In the genomic region with DNA sequence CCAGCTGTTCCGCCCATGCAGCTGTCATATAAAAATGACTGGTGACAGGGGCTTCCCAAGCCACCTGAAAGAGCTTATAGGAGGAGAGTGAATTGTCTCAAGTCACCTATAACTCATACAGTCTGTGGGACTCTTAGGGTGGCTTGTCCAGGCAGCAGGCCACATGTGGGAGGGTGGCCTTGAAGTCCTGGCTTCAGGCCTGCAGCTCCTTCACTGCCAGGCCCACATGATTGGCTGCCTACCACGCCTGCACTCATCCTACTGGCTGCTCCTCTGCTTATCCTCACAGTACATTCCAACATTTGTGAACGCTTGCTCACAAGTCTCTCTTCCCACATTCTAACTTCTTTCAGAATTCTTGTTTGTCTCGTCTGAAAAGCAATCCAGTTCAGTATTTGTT, we compare ENCODE assay signal across 14 cellular contexts. TPM values are rescaled to one million over a fixed set of nuclear protein-coding genes. Genes with fewer than 3 reads are reported as not detected.
DNase-seq lines count a peak whose midpoint lies in the region; ATAC-seq and TF ChIP-seq lines count a peak whose summit lies in the region.
"Had no signal": no experiment of that assay in that cellular context is flagged by ENCODE, and none has a peak within 500 bp of the region (broad histone marks: within the 10 kb centered on the region; RNA-seq: fewer than 3 reads in every experiment).

No MANE protein-coding gene starts in this region.

- peak overlapping the region; percentile 31 for H3K27ac ChIP-seq in muscle layer of duodenum (ENCODE audit: low read length)
- H3K27ac ChIP-seq: SJCRH30 had no signal

- H3K4me1 ChIP-seq in muscle layer of duodenum (ENCODE audit: control insufficient read depth in 1 of 2, insufficient read depth in 2 of 2, low read length in 2 of 2) = no peaks in the 10 kb centered on the region

- DNase-seq in Right ventricle myocardium inferior (ENCODE audit: missing footprints) (peak; percentile 70), cardiac septum (ENCODE audit: low spot score) (no peak), fibroblast of pulmonary artery (ENCODE audit: low read depth) (peak; percentile 83), KBM-7 (no peak), mesenteric fat pad (ENCODE audit: low spot score) (no peak), T1000 (lab: John Stamatoyannopoulos, UW) (no peak)
- DNase-seq: 8988T; activated naive CD4-positive, alpha-beta T cell treated with anti-CD3 and anti-CD28 coated beads for 36 hours; erythroblast; natural killer cell; NCI-H2081 had no signal

- no peaks in the 10 kb centered on the region for H3K36me3 ChIP-seq in muscle layer of duodenum (ENCODE audit: control insufficient read depth in 1 of 2, insufficient read depth in 2 of 2, low read length in 2 of 2)
- H3K36me3 ChIP-seq: SJCRH30 had no signal

- TF ChIP-seq CTCF in fibroblast of pulmonary artery (IDR thresholded peaks at IDR 0.05; ENCODE audit: low read length, missing control alignments) = no peak

- H3K9me3 ChIP-seq in muscle layer of duodenum (ENCODE audit: control insufficient read depth in 1 of 2, low read length in 2 of 2) = no peaks in the 10 kb centered on the region
- H3K9me3 ChIP-seq: SJCRH30 had no signal

- intact Hi-C loops in Right ventricle myocardium inferior (cut with DNase I) = no loop called here
- intact Hi-C loops in cardiac septum (cut with DNase I) = no loop called here

- ATAC-seq in Right ventricle myocardium inferior (peak; percentile 86), GM19397 (IDR thresholded peaks at IDR 0.05; ENCODE audit: unreplicated experiment) (no peak)
- ATAC-seq: natural killer cell had no signal

- in situ Hi-C loops in KBM-7 (cut with MboI; ENCODE audit: low pct_unique_long_range_greater_than_20kb, low sequenced_read_pairs) = no loop called here

- H3K4me3 ChIP-seq in fibroblast of pulmonary artery (replicated peaks; ENCODE audit: low read depth, low read length) (no peak overlapping the region), muscle layer of duodenum (ENCODE audit: low read depth in 1 of 2, low read length in 2 of 2) (no peak overlapping the region)
- H3K4me3 ChIP-seq: SJCRH30 had no signal

- H3K27me3 ChIP-seq in muscle layer of duodenum (ENCODE audit: low read depth, low read length) = no peaks in the 10 kb centered on the region
- H3K27me3 ChIP-seq: SJCRH30 had no signal

RNA-seq across cellular contexts. Expression of gene TIPARP, which starts 41.1 kb away (rescaled TPM):
- total RNA-seq in Right ventricle myocardium inferior = 26.0 TPM
- 17.9 TPM for total RNA-seq in cardiac septum
- total RNA-seq in mesenteric fat pad = 88.9 TPM

Comparison
In these comparisons a context has a peak if more than half of its experiments do, and no peak if none do; other contexts are left out.
1. DNase-seq: peak in Right ventricle myocardium inferior (single experiment) and fibroblast of pulmonary artery (single experiment); none in cardiac septum (single experiment), KBM-7 (single experiment), mesenteric fat pad (single experiment) and T1000 (single experiment).